ENCODE assay signal across 16 cellular contexts in genomic region chr11:124081496-124081895, GRCh38. TPM values are rescaled to one million over a fixed set of nuclear protein-coding genes. Genes with fewer than 3 reads are reported as not detected.
A peak's percentile ranks its signal among the peaks of the same experiment; 100 is the strongest.
DNase-seq lines count a peak whose midpoint lies in the region; ATAC-seq and TF ChIP-seq lines count a peak whose summit lies in the region.
"Had no signal": no experiment of that assay in that cellular context is flagged by ENCODE, and none has a peak within 500 bp of the region (broad histone marks: within the 10 kb centered on the region; RNA-seq: fewer than 3 reads in every experiment).

No MANE protein-coding gene starts in this region.

- WGBS in ovary, 3 donors = 63 to 71% (median 65%) methylated on average over 3 of the region's 3 CpGs

- H3K4me2 ChIP-seq in neural cell (ENCODE audit: low read length) = no peak overlapping the region
- H3K4me2 ChIP-seq: BLaER1 had no signal

- TF ChIP-seq RAD21 in neural cell (conservative IDR thresholded peaks at IDR 0.05) = no peak

- peak; percentile 6 for DNase-seq in ELR (ENCODE audit: low read depth)
- peak; percentile 27 for DNase-seq in choroid plexus epithelial cell (ENCODE audit: low read depth)
- DNase-seq in fibroblast of peridontal ligament (ENCODE audit: extremely low read depth) = peak; percentile 23
- no peak for DNase-seq in left lobe of liver (ENCODE audit: low spot score)
- DNase-seq in activated CD8-positive, alpha-beta memory T cell treated with anti-CD3 and anti-CD28 coated beads, Interleukin-2, amount 50 U/mL, for 4 hours = no peak
- no peak for DNase-seq in ovary
- DNase-seq: AML-193; CD8-positive, alpha-beta memory T cell; DMS53; GM23248 had no signal

- H3K36me3 ChIP-seq in neural cell (ENCODE audit: insufficient read depth, low read length) (no peaks in the 10 kb centered on the region), ovary (no peaks in the 10 kb centered on the region)
- H3K36me3 ChIP-seq: BLaER1 had no signal

- H3K4me3 ChIP-seq in choroid plexus epithelial cell (ENCODE audit: low read depth, low read length) (no peak overlapping the region), neural cell (ENCODE audit: low read length) (no peak overlapping the region), ovary (no peak overlapping the region)
- H3K4me3 ChIP-seq: BLaER1, GM23248 had no signal

- peak overlapping the region; percentile 62 for H3K27ac ChIP-seq in neural cell (ENCODE audit: low read length)
- H3K27ac ChIP-seq in ovary = no peak overlapping the region
- H3K27ac ChIP-seq: 22Rv1, BLaER1, GM23248 had no signal

- intact Hi-C loops in ovary (cut with DNase I) = no loop called here

- no peaks in the 10 kb centered on the region for H3K4me1 ChIP-seq in ovary (ENCODE audit: insufficient read depth)

- no peaks in the 10 kb centered on the region for H3K79me2 ChIP-seq in neural cell (replicated peaks; ENCODE audit: insufficient read depth, low read length)

- no peak for ATAC-seq in HG02610 (IDR thresholded peaks at IDR 0.05; ENCODE audit: unreplicated experiment)
- no peak for ATAC-seq in left lobe of liver
- ATAC-seq: HCT116 had no signal

- H3K9me3 ChIP-seq in neural cell (ENCODE audit: low read length) (no peaks in the 10 kb centered on the region), ovary (no peaks in the 10 kb centered on the region)
- H3K9me3 ChIP-seq: BLaER1 had no signal

- no peaks in the 10 kb centered on the region for H4K20me1 ChIP-seq in neural cell (ENCODE audit: insufficient read depth)
- H4K20me1 ChIP-seq: BLaER1 had no signal

- H3K9me2 ChIP-seq in neural cell (ENCODE audit: insufficient read depth, low read length) = no peaks in the 10 kb centered on the region

- no peak for TF ChIP-seq EP300 in neural cell (conservative IDR thresholded peaks at IDR 0.05; ENCODE audit: poor library complexity, severe bottlenecking)
- TF ChIP-seq EP300 in ovary (IDR thresholded peaks at IDR 0.05) = no peak

- no peak overlapping the region for H2AFZ ChIP-seq in neural cell (ENCODE audit: low read depth, low read length)
- H2AFZ ChIP-seq: GM23248 had no signal

- no peak for TF ChIP-seq POLR2A in ovary (IDR thresholded peaks at IDR 0.05)

- no peaks in the 10 kb centered on the region for H3K27me3 ChIP-seq in neural cell (ENCODE audit: insufficient read depth, low read depth, low read length)
- H3K27me3 ChIP-seq in ovary = no peaks in the 10 kb centered on the region
- H3K27me3 ChIP-seq: BLaER1 had no signal

- TF ChIP-seq CTCF in choroid plexus epithelial cell (conservative IDR thresholded peaks at IDR 0.05; ENCODE audit: low read depth, low read length) (no peak), neural cell (IDR thresholded peaks at IDR 0.05; ENCODE audit: poor library complexity, severe bottlenecking) (no peak), ovary (IDR thresholded peaks at IDR 0.05) (no peak)

- H3K9ac ChIP-seq in neural cell (ENCODE audit: low read length) = no peak overlapping the region
- H3K9ac ChIP-seq: BLaER1, GM23248 had no signal

- H3F3A ChIP-seq in neural cell (ENCODE audit: insufficient read depth, low read length, poor library complexity, severe bottlenecking) = peaks cover 9% of the 10 kb centered on the region

TF ChIP-seq in neural cell, 6 proteins besides CTCF, POLR2A, EP300 and RAD21:
- TF ChIP-seq, protein P1, sequence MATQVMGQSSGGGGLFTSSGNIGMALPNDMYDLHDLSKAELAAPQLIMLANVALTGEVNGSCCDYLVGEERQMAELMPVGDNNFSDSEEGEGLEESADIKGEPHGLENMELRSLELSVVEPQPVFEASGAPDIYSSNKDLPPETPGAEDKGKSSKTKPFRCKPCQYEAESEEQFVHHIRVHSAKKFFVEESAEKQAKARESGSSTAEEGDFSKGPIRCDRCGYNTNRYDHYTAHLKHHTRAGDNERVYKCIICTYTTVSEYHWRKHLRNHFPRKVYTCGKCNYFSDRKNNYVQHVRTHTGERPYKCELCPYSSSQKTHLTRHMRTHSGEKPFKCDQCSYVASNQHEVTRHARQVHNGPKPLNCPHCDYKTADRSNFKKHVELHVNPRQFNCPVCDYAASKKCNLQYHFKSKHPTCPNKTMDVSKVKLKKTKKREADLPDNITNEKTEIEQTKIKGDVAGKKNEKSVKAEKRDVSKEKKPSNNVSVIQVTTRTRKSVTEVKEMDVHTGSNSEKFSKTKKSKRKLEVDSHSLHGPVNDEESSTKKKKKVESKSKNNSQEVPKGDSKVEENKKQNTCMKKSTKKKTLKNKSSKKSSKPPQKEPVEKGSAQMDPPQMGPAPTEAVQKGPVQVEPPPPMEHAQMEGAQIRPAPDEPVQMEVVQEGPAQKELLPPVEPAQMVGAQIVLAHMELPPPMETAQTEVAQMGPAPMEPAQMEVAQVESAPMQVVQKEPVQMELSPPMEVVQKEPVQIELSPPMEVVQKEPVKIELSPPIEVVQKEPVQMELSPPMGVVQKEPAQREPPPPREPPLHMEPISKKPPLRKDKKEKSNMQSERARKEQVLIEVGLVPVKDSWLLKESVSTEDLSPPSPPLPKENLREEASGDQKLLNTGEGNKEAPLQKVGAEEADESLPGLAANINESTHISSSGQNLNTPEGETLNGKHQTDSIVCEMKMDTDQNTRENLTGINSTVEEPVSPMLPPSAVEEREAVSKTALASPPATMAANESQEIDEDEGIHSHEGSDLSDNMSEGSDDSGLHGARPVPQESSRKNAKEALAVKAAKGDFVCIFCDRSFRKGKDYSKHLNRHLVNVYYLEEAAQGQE (IDR thresholded peaks at IDR 0.05; ENCODE audit: borderline replicate concordance) = no peak
- TF ChIP-seq EZH2 (IDR thresholded peaks at IDR 0.05; ENCODE audit: borderline replicate concordance, insufficient read depth, low read length, poor library complexity, severe bottlenecking) (no peak), TAF1 (IDR thresholded peaks at IDR 0.05; ENCODE audit: low read depth) (no peak), MXI1 (conservative IDR thresholded peaks at IDR 0.05; ENCODE audit: poor library complexity, severe bottlenecking) (no peak), POLR2AphosphoS5 (IDR thresholded peaks at IDR 0.05) (no peak), SMC3 (conservative IDR thresholded peaks at IDR 0.05; ENCODE audit: poor library complexity) (no peak)

RNA-seq across cellular contexts. Expression of gene VWA5A, which starts 33.8 kb away (rescaled TPM):
- 82.2 and 87.3 TPM in 2 replicates for polyA plus RNA-seq in neural cell
- 98.2 and 102 TPM in 2 replicates for polyA minus RNA-seq in neural cell
- total RNA-seq in left lobe of liver = 3.4 TPM
- 10 to 100 TPM; 10.7 to 18.9 (median 16.7) TPM for total RNA-seq in ovary
- polyA plus RNA-seq in ovary = 10 to 100 TPM in 1 of 2 donors, 1 to 10 TPM in 1; 9.9 to 27.5 TPM

RNA-seq across cellular contexts. Expression of gene OR10G7, which starts 40.4 kb away (rescaled TPM):
- polyA plus RNA-seq in neural cell (not detected in 2 replicates), ovary (not detected)
- polyA minus RNA-seq in neural cell = not detected in 2 replicates
- total RNA-seq in left lobe of liver (not detected), ovary (not detected)
- total RNA-seq: A673; CD8-positive, alpha-beta memory T cell; GM23248 had no signal
- polyA plus RNA-seq: CD8-positive, alpha-beta memory T cell; GM23248 had no signal

RNA-seq across cellular contexts. Expression of gene OR10G8, which starts 54.9 kb away (rescaled TPM):
- polyA plus RNA-seq in neural cell (not detected in 2 replicates), ovary (not detected)
- polyA minus RNA-seq in neural cell = not detected in 2 replicates
- total RNA-seq in left lobe of liver (not detected), ovary (not detected)
- total RNA-seq: A673; CD8-positive, alpha-beta memory T cell; GM23248 had no signal
- polyA plus RNA-seq: CD8-positive, alpha-beta memory T cell; GM23248 had no signal

RNA-seq across cellular contexts. Expression of gene OR10G9, which starts 58.7 kb away (rescaled TPM):
- polyA plus RNA-seq in neural cell (not detected in 2 replicates), ovary (not detected)
- not detected in 2 replicates for polyA minus RNA-seq in neural cell
- total RNA-seq in left lobe of liver (not detected), ovary (not detected)
- total RNA-seq: A673; CD8-positive, alpha-beta memory T cell; GM23248 had no signal
- polyA plus RNA-seq: CD8-positive, alpha-beta memory T cell; GM23248 had no signal

Comparison
In these comparisons a context has a peak if more than half of its experiments do, and no peak if none do; other contexts are left out.
1. DNase-seq: peak in ELR (single experiment), choroid plexus epithelial cell (single experiment) and fibroblast of peridontal ligament (single experiment); none in left lobe of liver (single experiment), activated CD8-positive, alpha-beta memory T cell treated with anti-CD3 and anti-CD28 coated beads, Interleukin-2, amount 50 U/mL, for 4 hours (single experiment) and ovary (0 of 5).